18 cellular contexts compared by ENCODE assay signal in the genomic region with DNA sequence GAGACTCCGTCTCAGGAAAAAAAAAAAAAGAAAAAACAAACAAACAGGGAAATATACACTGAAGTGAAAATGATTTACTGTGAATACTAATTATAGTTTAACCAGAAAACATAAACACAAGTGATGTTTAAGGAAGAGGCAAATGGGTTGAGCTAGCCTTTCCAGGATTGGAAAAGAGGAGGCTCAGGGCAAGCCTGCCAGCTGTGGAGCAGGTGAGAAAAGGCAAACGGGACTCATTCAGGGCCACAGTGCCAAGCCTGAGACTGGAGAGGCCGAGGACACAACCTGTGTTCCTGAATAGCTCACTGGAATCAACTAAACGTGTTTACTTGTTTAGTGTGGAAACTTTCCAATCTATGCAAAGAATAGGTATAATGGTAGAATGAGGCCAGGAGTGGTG. TPM values are rescaled to one million over a fixed set of nuclear protein-coding genes. Genes with fewer than 3 reads are reported as not detected.
DNase-seq lines count a peak whose midpoint lies in the region; ATAC-seq, FAIRE-seq and TF ChIP-seq lines count a peak whose summit lies in the region.
"Had no signal": no experiment of that assay in that cellular context is flagged by ENCODE, and none has a peak within 500 bp of the region (broad histone marks: within the 10 kb centered on the region; RNA-seq: fewer than 3 reads in every experiment).

No MANE protein-coding gene starts in this region.

- no peak for TF ChIP-seq EP300 in HepG2 (IDR thresholded peaks at IDR 0.05; ENCODE audit: low read depth in 2 of 2, low read length in 2 of 2)
- TF ChIP-seq EP300 in HepG2 (CRISPR knock-in tag; IDR thresholded peaks at IDR 0.05; ENCODE audit: borderline replicate concordance) = no peak

- CTCF ChIA-PET in HepG2 (lab: Yijun Ruan, JAX; ENCODE audit: low intra/inter-chr PET ratio, low total read pairs) = no interaction called here

- TF ChIP-seq CTCF in liver (IDR thresholded peaks at IDR 0.05; ENCODE audit: low read depth, low read length, missing input control) (no peak), HepG2 (CRISPR knock-in tag; IDR thresholded peaks at IDR 0.05) (no peak)

- ATAC-seq in HepG2 (no peak), left lobe of liver (peak; percentile 45), GM21381 (IDR thresholded peaks at IDR 0.05; ENCODE audit: unreplicated experiment) (no peak)
- ATAC-seq: CD8-positive, alpha-beta T cell; GM12878 had no signal

- no peaks in the 10 kb centered on the region for H3K79me2 ChIP-seq in HepG2 (ENCODE audit: insufficient read depth, low read length)

- DNase-seq in HepG2 (ENCODE audit: low spot score) (no peak), left lobe of liver (ENCODE audit: low spot score) (no peak), posterior vena cava (ENCODE audit: low spot score) (peak; percentile 22), DMS53 (lab: John Stamatoyannopoulos, UW) (no peak), NCI-H69 (lab: John Stamatoyannopoulos, UW) (no peak), HAP-1 (ENCODE audit: low spot score in 2 of 2) (no peak)
- DNase-seq: 8988T; Calu3; CD8-positive, alpha-beta T cell; DND-41; EL; GM23248; HCEC 1CT had no signal

- H3K4me2 ChIP-seq in HepG2 (ENCODE audit: low read depth, low read length) = no peak overlapping the region
- H3K4me2 ChIP-seq: BLaER1 had no signal

- no peak overlapping the region for H3K4me3 ChIP-seq in liver (ENCODE audit: low read depth in 1 of 3, low read length in 3 of 3)
- H3K4me3 ChIP-seq in HepG2 (replicated peaks in 1 of 3; ENCODE audit: insufficient read depth in 1 of 3, low read depth in 2 of 3, low read length in 3 of 3) = no peak overlapping the region
- H3K4me3 ChIP-seq in HAP-1 = no peak overlapping the region
- H3K4me3 ChIP-seq: BLaER1, GM12878, GM23248 had no signal

- TF ChIP-seq POLR2A in HepG2 (IDR thresholded peaks at IDR 0.05; ENCODE audit: insufficient read depth in 1 of 2, low read depth in 2 of 2, low read length in 2 of 2) = no peak

- H3K27me3 ChIP-seq in liver (ENCODE audit: control insufficient read depth in 4 of 4, insufficient read depth in 4 of 4, low read length in 3 of 4) (no peaks in the 10 kb centered on the region), HepG2 (ENCODE audit: control insufficient read depth in 1 of 2, insufficient read depth in 2 of 2, low read length in 2 of 2) (no peaks in the 10 kb centered on the region), HAP-1 (ENCODE audit: low read depth) (no peaks in the 10 kb centered on the region)
- H3K27me3 ChIP-seq: BLaER1 had no signal

- no peak overlapping the region for H2AFZ ChIP-seq in HepG2 (ENCODE audit: low read length)
- H2AFZ ChIP-seq: GM23248 had no signal

- in situ Hi-C loops in HepG2 (cut with HindIII; ENCODE audit: extremely low pct_ligation_motif_present, low pct_unique_long_range_greater_than_20kb) = no loop called here
- in situ Hi-C loops in HAP-1 (cut with MboI; ENCODE audit: low sequenced_read_pairs) = no loop called here

- H3K9me3 ChIP-seq in liver (ENCODE audit: control insufficient read depth in 4 of 4, low read length in 3 of 4) (no peaks in the 10 kb centered on the region), HepG2 (ENCODE audit: low read length) (no peaks in the 10 kb centered on the region), HAP-1 (no peaks in the 10 kb centered on the region)

- H3K27ac ChIP-seq in liver (ENCODE audit: low read depth in 1 of 2, low read length in 2 of 2) = peak overlapping the region; percentile 46 to 52
- H3K27ac ChIP-seq in HepG2 (ENCODE audit: extremely low read length, insufficient read depth, low read length) = no peak overlapping the region
- H3K27ac ChIP-seq: BLaER1, GM23248 had no signal

- FAIRE-seq in HepG2 (lab: Jason Lieb, UNC) = no peak
- FAIRE-seq: GM12878, GM19239 had no signal

- POLR2A ChIA-PET in HepG2 (lab: Yijun Ruan, JAX) = no interaction called here

- intact Hi-C loops in HepG2 (cut with micrococcal nuclease; ENCODE audit: unreplicated experiment) (no loop called here), posterior vena cava (cut with DNase I) (no loop called here)

- 47% methylated on average over 4 of the region's 4 CpGs for WGBS in liver
- 95% methylated on average over 4 of the region's 4 CpGs for WGBS in HepG2 (ENCODE audit: low lambda C conversion rate)

- TF ChIP-seq RAD21 in liver (IDR thresholded peaks at IDR 0.05) = no peak
- TF ChIP-seq RAD21 in HepG2 (CRISPR knock-in tag; IDR thresholded peaks at IDR 0.05) = no peak

- H3K36me3 ChIP-seq in liver (ENCODE audit: control insufficient read depth in 4 of 4, insufficient read depth in 3 of 4, low read depth in 1 of 4, low read length in 3 of 4) (peaks cover 22 to 63% (median 55%) of the 10 kb centered on the region in 4 donors), HepG2 (replicated peaks in 1 of 2; ENCODE audit: control insufficient read depth in 1 of 2, insufficient read depth in 2 of 2, low read length in 2 of 2) (peaks cover 8 to 42% of the 10 kb centered on the region in 2 experiments; a peak in 4 of 5 replicates), HAP-1 (replicated peaks) (no peaks in the 10 kb centered on the region)

- no TSS peak for BruUV-seq in HepG2 (replicated peaks; lab: Mats Ljungman, UMichigan)

- H3K9ac ChIP-seq in liver (ENCODE audit: low read depth in 1 of 2, low read length in 2 of 2) (no peak overlapping the region), HepG2 (ENCODE audit: insufficient read depth, low read depth, low read length) (no peak overlapping the region)
- H3K9ac ChIP-seq: BLaER1, GM23248 had no signal

- no peaks in the 10 kb centered on the region for H4K20me1 ChIP-seq in HepG2 (ENCODE audit: insufficient read depth, low read length)
- H4K20me1 ChIP-seq: BLaER1 had no signal

- peaks cover 0 to 6% (median 2%) of the 10 kb centered on the region in 4 donors for H3K4me1 ChIP-seq in liver (ENCODE audit: control insufficient read depth in 4 of 4, insufficient read depth in 4 of 4, low read length in 3 of 4)
- H3K4me1 ChIP-seq in HepG2 (ENCODE audit: insufficient read depth, low read length) = peaks cover 15% of the 10 kb centered on the region
- H3K4me1 ChIP-seq in HAP-1 = no peaks in the 10 kb centered on the region
- H3K4me1 ChIP-seq: BLaER1 had no signal

TF ChIP-seq in liver, 16 proteins besides CTCF, POLR2A, EP300 and RAD21 (continues in another document):
- TF ChIP-seq GABPA (IDR thresholded peaks at IDR 0.05 in 1 of 2, conservative IDR thresholded peaks at IDR 0.05 in 1 of 2) = no peak

TF ChIP-seq in HepG2, 621 proteins besides CTCF, POLR2A, EP300 and RAD21 (continues in another document):
- no peak for TF ChIP-seq JUND (CRISPR knock-in tag; IDR thresholded peaks at IDR 0.05)

RNA-seq across cellular contexts. Expression of gene MAPKAPK5, which starts 35.7 kb away (rescaled TPM):
- total RNA-seq in liver (10 to 100 TPM; 11.0 to 26.3 TPM), HepG2 (2016; rRNA removed; fragmentation: Illumina TruSeq; extraction: Trizol) (47.5 and 58.2 TPM in 2 replicates), left lobe of liver (19.3 TPM), posterior vena cava (10 to 100 TPM; 33.0 to 33.9 TPM)
- polyA plus RNA-seq in liver (10 to 100 TPM; 10.9 to 14.1 TPM), HepG2 (2011; rRNA removed) (36.7 and 43.2 TPM in 2 replicates)
- 39.2 and 39.5 TPM in 2 replicates for total RNA-seq in HepG2 (2016; cell fraction: cytosol; rRNA removed; fragmentation: Illumina TruSeq; extraction: Trizol; ENCODE audit: low read depth)
- total RNA-seq in HepG2 (2016; cell fraction: insoluble cytoplasmic fraction; rRNA removed; fragmentation: Illumina TruSeq; extraction: Trizol) = 47.8 and 57.4 TPM in 2 replicates
- 77.5 and 77.8 TPM in 2 replicates for total RNA-seq in HepG2 (2016; cell fraction: membrane; rRNA removed; fragmentation: Illumina TruSeq; extraction: Trizol)
- 54.2 and 63.6 TPM in 2 replicates for total RNA-seq in HepG2 (2016; cell fraction: nucleus; rRNA removed; fragmentation: Illumina TruSeq; extraction: Trizol)
- polyA plus RNA-seq in HepG2 (2011; cell fraction: cytosol; rRNA removed) = 32.6 TPM in 2 replicates
- 51.8 and 52.3 TPM in 2 replicates for polyA plus RNA-seq in HepG2 (2011; cell fraction: nucleus; rRNA removed)
- 27.7 and 31.8 TPM in 2 replicates for polyA plus RNA-seq in HepG2 (2012)
- polyA plus RNA-seq in HepG2 (2016; cell fraction: cytosol; fragmentation: Illumina TruSeq; extraction: Trizol; ENCODE audit: low read depth) = 34.7 and 39.7 TPM in 2 replicates
- 46.1 and 53.0 TPM in 2 replicates for polyA plus RNA-seq in HepG2 (2016; cell fraction: insoluble cytoplasmic fraction; fragmentation: Illumina TruSeq; extraction: Trizol; ENCODE audit: low read depth)
- polyA plus RNA-seq in HepG2 (2016; cell fraction: membrane; fragmentation: Illumina TruSeq; extraction: Trizol; ENCODE audit: low read depth) = 54.7 and 59.5 TPM in 2 replicates
- polyA plus RNA-seq in HepG2 (2016; cell fraction: nucleus; fragmentation: Illumina TruSeq; extraction: Trizol; ENCODE audit: insufficient read depth, low read depth) = 84.3 and 88.6 TPM in 2 replicates
- 27.6 and 41.1 TPM in 2 replicates for polyA minus RNA-seq in HepG2 (2011; rRNA and poly(A)+ RNA removed; ENCODE audit: low replicate concordance)
- polyA minus RNA-seq in HepG2 (2011; cell fraction: cytosol; rRNA and poly(A)+ RNA removed) = 11.3 and 19.1 TPM in 2 replicates
- polyA minus RNA-seq in HepG2 (2011; cell fraction: nucleus; rRNA and poly(A)+ RNA removed) = 51.0 and 69.4 TPM in 2 replicates

RNA-seq across cellular contexts. Expression of gene ALDH2, which starts 39.6 kb away (rescaled TPM):
- total RNA-seq in liver = 100 to 1,000 TPM in 1 of 2 donors, 10 to 100 TPM in 1; 93.1 to 333 TPM
- 100 to 1,000 TPM; 813 to 849 TPM for polyA plus RNA-seq in liver
- 72.8 and 103 TPM in 2 replicates for total RNA-seq in HepG2 (2016; rRNA removed; fragmentation: Illumina TruSeq; extraction: Trizol)
- 8.4 and 10.0 TPM in 2 replicates for total RNA-seq in HepG2 (2016; cell fraction: cytosol; rRNA removed; fragmentation: Illumina TruSeq; extraction: Trizol; ENCODE audit: low read depth)
- total RNA-seq in HepG2 (2016; cell fraction: insoluble cytoplasmic fraction; rRNA removed; fragmentation: Illumina TruSeq; extraction: Trizol) = 66.6 and 111 TPM in 2 replicates
- total RNA-seq in HepG2 (2016; cell fraction: membrane; rRNA removed; fragmentation: Illumina TruSeq; extraction: Trizol) = 21.1 and 23.4 TPM in 2 replicates
- 30.1 and 34.3 TPM in 2 replicates for total RNA-seq in HepG2 (2016; cell fraction: nucleus; rRNA removed; fragmentation: Illumina TruSeq; extraction: Trizol)
- 67.8 and 78.8 TPM in 2 replicates for polyA plus RNA-seq in HepG2 (2011; rRNA removed)
- polyA plus RNA-seq in HepG2 (2011; cell fraction: cytosol; rRNA removed) = 60.0 and 72.7 TPM in 2 replicates
- polyA plus RNA-seq in HepG2 (2011; cell fraction: nucleus; rRNA removed) = 56.8 and 58.9 TPM in 2 replicates
- 46.9 and 67.0 TPM in 2 replicates for polyA plus RNA-seq in HepG2 (2012)
- 21.3 and 21.9 TPM in 2 replicates for polyA plus RNA-seq in HepG2 (2016; cell fraction: cytosol; fragmentation: Illumina TruSeq; extraction: Trizol; ENCODE audit: low read depth)
- polyA plus RNA-seq in HepG2 (2016; cell fraction: insoluble cytoplasmic fraction; fragmentation: Illumina TruSeq; extraction: Trizol; ENCODE audit: low read depth) = 133 and 139 TPM in 2 replicates
- 31.6 and 34.9 TPM in 2 replicates for polyA plus RNA-seq in HepG2 (2016; cell fraction: membrane; fragmentation: Illumina TruSeq; extraction: Trizol; ENCODE audit: low read depth)
- polyA plus RNA-seq in HepG2 (2016; cell fraction: nucleus; fragmentation: Illumina TruSeq; extraction: Trizol; ENCODE audit: insufficient read depth, low read depth) = 105 and 114 TPM in 2 replicates
- 3.8 and 84.5 TPM in 2 replicates for polyA minus RNA-seq in HepG2 (2011; rRNA and poly(A)+ RNA removed; ENCODE audit: low replicate concordance)
- 39.2 and 47.6 TPM in 2 replicates for polyA minus RNA-seq in HepG2 (2011; cell fraction: cytosol; rRNA and poly(A)+ RNA removed)
- 13.9 and 14.5 TPM in 2 replicates for polyA minus RNA-seq in HepG2 (2011; cell fraction: nucleus; rRNA and poly(A)+ RNA removed)
- total RNA-seq in left lobe of liver = 1,121 TPM
- 10 to 100 TPM; 79.9 to 96.9 TPM for total RNA-seq in posterior vena cava
